9 cellular contexts compared by ENCODE assay signal in the genomic region with DNA sequence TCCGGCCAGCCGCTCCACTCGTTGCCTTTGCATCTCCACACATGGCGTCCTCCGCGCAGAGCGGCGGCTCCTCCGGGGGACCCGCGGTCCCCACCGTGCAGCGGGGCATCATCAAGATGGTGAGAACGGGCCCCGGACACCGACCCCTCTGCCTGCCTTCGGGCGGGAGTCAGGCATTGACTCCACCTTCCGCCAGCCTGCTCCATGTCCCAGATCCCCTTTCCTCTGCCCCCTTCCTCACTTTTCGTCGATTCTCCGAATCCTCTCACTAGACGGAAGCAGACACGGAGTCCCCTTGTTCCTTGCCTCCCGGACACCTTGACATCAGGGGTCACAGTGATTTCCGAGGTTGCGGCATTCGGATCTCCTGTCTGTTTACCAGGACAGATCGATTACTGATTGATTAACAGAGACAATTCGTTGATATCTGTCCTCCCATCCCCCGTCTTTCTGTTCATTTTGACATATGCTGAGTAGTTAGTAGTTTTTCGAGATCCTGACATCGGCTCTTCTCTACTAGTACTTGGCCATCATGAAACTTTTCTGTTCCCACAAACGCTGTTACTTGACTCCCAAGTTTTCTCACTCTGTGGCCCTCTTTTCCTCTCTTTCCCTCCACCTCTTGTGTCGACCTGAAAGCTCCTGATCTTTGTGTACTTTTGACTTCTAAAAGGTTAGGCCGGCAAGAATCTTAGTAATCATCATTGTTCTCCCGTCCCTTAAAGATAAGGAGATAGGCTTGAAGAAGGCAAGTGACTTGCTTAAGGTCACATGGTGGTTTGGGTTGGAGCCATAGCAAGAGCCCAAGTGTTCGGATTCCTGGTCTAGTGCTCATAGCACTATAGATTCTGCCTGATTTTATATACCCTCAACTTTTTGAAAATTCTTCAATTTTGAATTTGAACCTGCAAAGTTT. TPM values are rescaled to one million over a fixed set of nuclear protein-coding genes. Genes with fewer than 3 reads are reported as not detected.
DNase-seq lines count a peak whose midpoint lies in the region; ATAC-seq, FAIRE-seq and TF ChIP-seq lines count a peak whose summit lies in the region.
"Had no signal": no experiment of that assay in that cellular context is flagged by ENCODE, and none has a peak within 500 bp of the region (broad histone marks: within the 10 kb centered on the region; RNA-seq: fewer than 3 reads in every experiment).

No MANE protein-coding gene starts in this region.

- peaks cover 11% of the 10 kb centered on the region for H3K79me1 ChIP-seq in mesendoderm (ENCODE audit: low read length)

- H3K4me2 ChIP-seq in DOHH2 (ENCODE audit: low read length) (peak overlapping the region; percentile 79), mesendoderm (ENCODE audit: low read length) (peak overlapping the region; percentile 91)

- H3K23ac ChIP-seq in mesendoderm (ENCODE audit: low read length), result peak overlapping the region; percentile 68

- WGBS in mesendoderm (ENCODE audit: extremely low coverage, insufficient coverage, low lambda C conversion rate), result no CpG with 5 or more reads among the region's 38 CpGs

- ATAC-seq in GM21529 (IDR thresholded peaks at IDR 0.05; ENCODE audit: unreplicated experiment), result peak; percentile 13

- peak overlapping the region; percentile 35 for H2AK5ac ChIP-seq in mesendoderm (ENCODE audit: low read length)

- no peaks in the 10 kb centered on the region for H3K9me3 ChIP-seq in DOHH2 (ENCODE audit: control insufficient read depth, insufficient read depth, low read length)

- no peak overlapping the region for H4K8ac ChIP-seq in mesendoderm (ENCODE audit: low read depth, low read length)

- DNase-seq in NAMALWA (ENCODE audit: low spot score) (peak; percentile 68), bronchial epithelial cell (ENCODE audit: low read depth) (peak; percentile 31), mesendoderm (peak; percentile 60), D341Med (ENCODE audit: low spot score) (no peak), GOT3 (lab: John Stamatoyannopoulos, UW) (no peak)
- DNase-seq in stimulated activated CD4-positive, alpha-beta T cell treated with anti-CD3 and anti-CD28 coated beads, Interleukin-4, amount 100 ng/mL, for 1 hour, result no peak

- peak overlapping the region; percentile 100 for H3K9ac ChIP-seq in mesendoderm (ENCODE audit: low read length)

- H3K9me2 ChIP-seq in DOHH2 (replicated peaks; ENCODE audit: control insufficient read depth, low read length), result no peaks in the 10 kb centered on the region

- peak overlapping the region; percentile 81 for H2BK5ac ChIP-seq in mesendoderm (ENCODE audit: low read length)

- peaks cover 47% of the 10 kb centered on the region for H4K20me1 ChIP-seq in DOHH2 (ENCODE audit: control insufficient read depth, insufficient read depth, low read depth, low read length)

- FAIRE-seq in bronchial epithelial cell (lab: Jason Lieb, UNC), result no peak

- peaks cover 4% of the 10 kb centered on the region; the same call in 1 of the 2 replicates for H3F3A ChIP-seq in DOHH2 (ENCODE audit: control insufficient read depth, insufficient read depth)

- H2BK15ac ChIP-seq in mesendoderm (replicated peaks; ENCODE audit: low read depth), result no peak overlapping the region

- H3K27me3 ChIP-seq in DOHH2 (ENCODE audit: control insufficient read depth, low read length), result no peaks in the 10 kb centered on the region
- no peaks in the 10 kb centered on the region for H3K27me3 ChIP-seq in bronchial epithelial cell (ENCODE audit: control insufficient read depth, insufficient read depth, low read length)
- no peaks in the 10 kb centered on the region for H3K27me3 ChIP-seq in mesendoderm (ENCODE audit: insufficient read depth, low read length, poor library complexity)

- H3K4ac ChIP-seq in mesendoderm (ENCODE audit: low read depth, low read length), result peak overlapping the region; percentile 74

- H3K36me3 ChIP-seq in DOHH2 (ENCODE audit: control insufficient read depth, low read length) (peaks cover 54% of the 10 kb centered on the region), bronchial epithelial cell (ENCODE audit: control insufficient read depth, insufficient read depth, low read length) (no peaks in the 10 kb centered on the region), mesendoderm (ENCODE audit: control insufficient read depth, insufficient read depth, low read length) (no peaks in the 10 kb centered on the region)

- peaks cover 42% of the 10 kb centered on the region for H3K4me1 ChIP-seq in DOHH2 (ENCODE audit: control insufficient read depth, low read length)
- peaks cover 7% of the 10 kb centered on the region for H3K4me1 ChIP-seq in mesendoderm (ENCODE audit: control insufficient read depth, low read depth, low read length)

- H3K56ac ChIP-seq in mesendoderm (ENCODE audit: low read length), result peak overlapping the region; percentile 100

- H3K27ac ChIP-seq in DOHH2 (ENCODE audit: low read depth, low read length), result peak overlapping the region; percentile 25
- H3K27ac ChIP-seq in mesendoderm (ENCODE audit: low read depth, low read length), result peak overlapping the region; percentile 49

- H4K5ac ChIP-seq in mesendoderm (ENCODE audit: low read length), result no peak overlapping the region

- TF ChIP-seq CTCF in DOHH2 (IDR thresholded peaks at IDR 0.05; ENCODE audit: low read depth, low read length, poor library complexity, severe bottlenecking) (no peak), bronchial epithelial cell (IDR thresholded peaks at IDR 0.05; ENCODE audit: insufficient read depth, low read length, severe bottlenecking) (no peak)

- peak overlapping the region; percentile 93 for H3K4me3 ChIP-seq in DOHH2 (ENCODE audit: low read length)
- H3K4me3 ChIP-seq in bronchial epithelial cell (ENCODE audit: low read depth, low read length), result peak overlapping the region; percentile 87
- peak overlapping the region; percentile 99 for H3K4me3 ChIP-seq in mesendoderm (ENCODE audit: low read length)

- no peak overlapping the region for H3K18ac ChIP-seq in mesendoderm (ENCODE audit: low read length)

- H2BK120ac ChIP-seq in mesendoderm (ENCODE audit: low read depth, low read length), result no peak overlapping the region

- H3K79me2 ChIP-seq in DOHH2 (ENCODE audit: control insufficient read depth, low read length) (peaks cover 66% of the 10 kb centered on the region), mesendoderm (ENCODE audit: control insufficient read depth, insufficient read depth, low read length) (peaks cover 53% of the 10 kb centered on the region)

RNA-seq across cellular contexts. Expression of gene SND1, which starts 0.6 kb away (rescaled TPM):
- 138 and 232 TPM in 2 replicates for total RNA-seq in bronchial epithelial cell
- polyA plus RNA-seq in mesendoderm (2013, experiment 1 of 2), result 94.6 TPM
- 95.9 TPM for polyA plus RNA-seq in mesendoderm (2013, experiment 2 of 2)

RNA-seq across cellular contexts. Expression of gene PAX4, which starts 34.6 kb away (rescaled TPM):
- total RNA-seq in bronchial epithelial cell, result not detected in 2 replicates
- polyA plus RNA-seq in mesendoderm (2013, experiment 1 of 2), result 0.24 TPM
- 0.24 TPM for polyA plus RNA-seq in mesendoderm (2013, experiment 2 of 2)
- total RNA-seq: subcutaneous adipose tissue had no signal

RNA-seq across cellular contexts. Expression of gene FSCN3, which starts 59.1 kb away (rescaled TPM):
- total RNA-seq in bronchial epithelial cell, result 0.79 and 2.8 TPM in 2 replicates
- polyA plus RNA-seq in mesendoderm (2013, experiment 1 of 2), result 0.93 TPM
- 1.1 TPM for polyA plus RNA-seq in mesendoderm (2013, experiment 2 of 2)

Comparison
In these comparisons a context has a peak if more than half of its experiments do, and no peak if none do; other contexts are left out.
1. DNase-seq: peak in NAMALWA (single experiment), bronchial epithelial cell (single experiment) and mesendoderm (single experiment); none in D341Med (single experiment), stimulated activated CD4-positive, alpha-beta T cell treated with anti-CD3 and anti-CD28 coated beads, Interleukin-4, amount 100 ng/mL, for 1 hour (single experiment) and GOT3 (single experiment).
2. Peak in every context shown above with its lines, with median percentiles within 50 percentile points of each other: H3K4me3 ChIP-seq.